ENCODE assay signal across 1 cellular context in the genomic region with DNA sequence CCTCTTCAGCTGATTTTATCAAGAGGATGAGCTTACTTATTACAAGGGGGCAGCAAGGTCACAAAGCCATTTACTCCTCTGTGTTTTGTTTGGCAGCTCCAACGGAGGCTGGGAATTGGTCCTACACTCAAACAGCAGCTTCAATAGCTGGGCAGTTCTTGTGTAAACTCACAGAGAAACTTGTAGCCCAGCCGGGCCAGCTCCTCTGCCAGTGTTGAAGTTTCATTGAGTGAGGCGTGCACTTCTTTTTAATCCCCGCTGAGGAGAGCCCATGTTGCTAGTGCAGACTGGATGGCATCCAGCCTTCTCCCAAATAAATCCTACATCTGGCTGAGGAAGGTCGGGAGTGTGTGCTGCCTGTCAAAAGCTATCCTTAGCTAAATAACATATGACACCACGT.
TF ChIP-seq lines count a peak whose summit lies in the region.

No MANE protein-coding gene starts in this region.

TF ChIP-seq in HepG2, 621 proteins besides CTCF, POLR2A, EP300 and RAD21:
- no peak for TF ChIP-seq ADNP (CRISPR knock-in tag; IDR thresholded peaks at IDR 0.05)
- TF ChIP-seq HNRNPH1 (optimal IDR thresholded peaks at IDR 0.05; ENCODE audit: low read depth, low read length): no peak
- TF ChIP-seq RBM39 (IDR thresholded peaks at IDR 0.05; ENCODE audit: low read depth, low read length, poor library complexity, severe bottlenecking): no peak
- TF ChIP-seq JARID2 (CRISPR knock-in tag; IDR thresholded peaks at IDR 0.05; ENCODE audit: insufficient replicate concordance): no peak
- TF ChIP-seq ZNF562 (CRISPR knock-in tag; IDR thresholded peaks at IDR 0.05; ENCODE audit: borderline replicate concordance): no peak
- no peak for TF ChIP-seq ZNF18 (CRISPR knock-in tag; IDR thresholded peaks at IDR 0.05; ENCODE audit: insufficient replicate concordance)
- no peak for TF ChIP-seq STAT5B (CRISPR knock-in tag; IDR thresholded peaks at IDR 0.05)
- no peak for TF ChIP-seq ZNF672 (CRISPR knock-in tag; IDR thresholded peaks at IDR 0.05)
- no peak for TF ChIP-seq ATRX (CRISPR knock-in tag; IDR thresholded peaks at IDR 0.05; ENCODE audit: borderline replicate concordance)
- TF ChIP-seq ZNF546 (CRISPR knock-in tag; conservative IDR thresholded peaks at IDR 0.05): no peak
- TF ChIP-seq ATAD3A (CRISPR knock-in tag; IDR thresholded peaks at IDR 0.05): no peak
- TF ChIP-seq ZNF34 (CRISPR knock-in tag; IDR thresholded peaks at IDR 0.05; ENCODE audit: borderline replicate concordance): no peak
- TF ChIP-seq ZBTB34 (CRISPR knock-in tag; IDR thresholded peaks at IDR 0.05): no peak
- no peak for TF ChIP-seq ZNF720 (CRISPR knock-in tag; IDR thresholded peaks at IDR 0.05)
- no peak for TF ChIP-seq ZNF12 (CRISPR knock-in tag; IDR thresholded peaks at IDR 0.05)
- TF ChIP-seq FIP1L1 (IDR thresholded peaks at IDR 0.05; ENCODE audit: borderline replicate concordance, insufficient read depth, low read depth, low read length): no peak
- TF ChIP-seq ZNF335 (CRISPR knock-in tag; IDR thresholded peaks at IDR 0.05): no peak
- TF ChIP-seq HNF4A (CRISPR knock-in tag; IDR thresholded peaks at IDR 0.05): no peak
- TF ChIP-seq ZNF274 (CRISPR knock-in tag; IDR thresholded peaks at IDR 0.05): no peak
- TF ChIP-seq ZBTB39 (CRISPR knock-in tag; IDR thresholded peaks at IDR 0.05): no peak
